Comparison of ENCODE assay signal across 1 cellular context in genomic region chr16:67608367-67608766, GRCh38.
TF ChIP-seq lines count a peak whose summit lies in the region.

No MANE protein-coding gene starts in this region.

TF ChIP-seq in IMR-90, 13 proteins besides CTCF, POLR2A, EP300 and RAD21:
- TF ChIP-seq NFE2L2 (IDR thresholded peaks at IDR 0.05; ENCODE audit: low read depth, low read length) (no peak), MAZ (IDR thresholded peaks at IDR 0.05; ENCODE audit: borderline replicate concordance, low read depth, low read length) (no peak), RFX5 (IDR thresholded peaks at IDR 0.05; ENCODE audit: low read depth, low read length) (no peak), MAFK (IDR thresholded peaks at IDR 0.05; ENCODE audit: low read depth, low read length) (no peak), BHLHE40 (IDR thresholded peaks at IDR 0.05; ENCODE audit: low read depth, low read length) (no peak), MXI1 (IDR thresholded peaks at IDR 0.05; ENCODE audit: borderline replicate concordance, low read depth, low read length) (no peak), CEBPB (IDR thresholded peaks at IDR 0.05; ENCODE audit: low read depth, low read length) (no peak), ELK1 (IDR thresholded peaks at IDR 0.05; ENCODE audit: borderline replicate concordance, low read depth, low read length) (no peak), SMC3 (IDR thresholded peaks at IDR 0.05; ENCODE audit: low read depth, low read length) (no peak), RCOR1 (IDR thresholded peaks at IDR 0.05; ENCODE audit: insufficient replicate concordance, low read length) (no peak), FOS (IDR thresholded peaks at IDR 0.05; ENCODE audit: low read depth, low read length) (no peak), CHD1 (IDR thresholded peaks at IDR 0.05; ENCODE audit: low read depth, low read length) (no peak)
- TF ChIP-seq, protein P1, sequence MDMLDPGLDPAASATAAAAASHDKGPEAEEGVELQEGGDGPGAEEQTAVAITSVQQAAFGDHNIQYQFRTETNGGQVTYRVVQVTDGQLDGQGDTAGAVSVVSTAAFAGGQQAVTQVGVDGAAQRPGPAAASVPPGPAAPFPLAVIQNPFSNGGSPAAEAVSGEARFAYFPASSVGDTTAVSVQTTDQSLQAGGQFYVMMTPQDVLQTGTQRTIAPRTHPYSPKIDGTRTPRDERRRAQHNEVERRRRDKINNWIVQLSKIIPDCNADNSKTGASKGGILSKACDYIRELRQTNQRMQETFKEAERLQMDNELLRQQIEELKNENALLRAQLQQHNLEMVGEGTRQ (IDR thresholded peaks at IDR 0.05; ENCODE audit: low read depth, low read length), result no peak
